Comparison of ENCODE assay signal across 1 cellular context in genomic region chr9:87973791-87974292, GRCh38.
TF ChIP-seq lines count a peak whose summit lies in the region.

No MANE protein-coding gene starts in this region.

TF ChIP-seq in IMR-90, 13 proteins besides CTCF, POLR2A, EP300 and RAD21 (continued from another document):
- no peak for TF ChIP-seq CEBPB (IDR thresholded peaks at IDR 0.05; ENCODE audit: low read depth, low read length)
- no peak for TF ChIP-seq RFX5 (IDR thresholded peaks at IDR 0.05; ENCODE audit: low read depth, low read length)
- no peak for TF ChIP-seq RCOR1 (IDR thresholded peaks at IDR 0.05; ENCODE audit: insufficient replicate concordance, low read length)
- TF ChIP-seq FOS (IDR thresholded peaks at IDR 0.05; ENCODE audit: low read depth, low read length) = no peak
